ENCODE assay signal across 8 cellular contexts in the genomic region with DNA sequence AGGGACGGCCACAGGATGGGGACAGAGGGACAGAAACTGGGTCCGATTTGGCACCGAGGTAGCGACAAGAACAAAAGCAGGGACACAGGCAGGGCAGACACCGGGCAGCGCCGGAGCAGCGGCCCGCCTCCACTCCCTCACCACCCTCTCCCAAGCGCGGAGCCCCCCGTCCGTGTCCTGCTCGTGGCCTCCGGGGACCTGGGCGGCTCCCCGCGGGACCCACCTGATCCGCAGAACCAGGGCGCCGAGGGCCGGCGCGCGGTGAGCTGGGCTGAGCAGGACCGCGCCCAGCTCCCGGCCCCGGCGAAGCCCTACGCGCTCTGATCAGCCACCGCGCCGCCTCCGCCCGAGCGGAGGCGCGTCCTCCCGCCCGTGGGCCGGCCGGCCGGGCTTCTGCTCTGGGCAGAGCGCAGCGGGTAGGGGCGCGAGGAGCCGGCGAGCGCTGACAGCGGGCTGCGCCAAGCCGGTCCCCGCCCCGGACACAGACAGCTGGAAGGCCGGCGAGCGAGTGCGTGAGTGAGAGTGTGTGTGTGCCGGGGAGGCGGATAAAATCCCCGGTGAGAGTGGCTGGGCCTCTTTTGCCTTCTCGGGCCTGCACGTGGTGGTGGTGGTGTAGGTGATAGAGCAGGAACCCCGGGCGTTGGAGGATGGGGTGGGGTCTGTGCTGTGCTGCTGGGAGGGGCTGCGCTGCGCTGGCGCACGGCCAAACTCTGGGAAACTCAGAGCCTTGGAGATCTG. TPM values are rescaled to one million over a fixed set of nuclear protein-coding genes. Genes with fewer than 3 reads are reported as not detected.
A peak's percentile ranks its signal among the peaks of the same experiment; 100 is the strongest.
DNase-seq lines count a peak whose midpoint lies in the region; ATAC-seq and TF ChIP-seq lines count a peak whose summit lies in the region.

A gene (minus strand): TSS at position 418 of the 738 bp plus-strand sequence. CDS start 31,922 bp downstream, outside the sequence.

- TF ChIP-seq CTCF in MCF 10A (IDR thresholded peaks at IDR 0.05; ENCODE audit: unreplicated experiment) (no peak), retinal pigment epithelial cell (conservative IDR thresholded peaks at IDR 0.05; ENCODE audit: low read depth, low read length) (no peak)

- peak within 1 kb of the TSS; percentile 30 for H3K4me3 ChIP-seq in iPS-11a (ENCODE audit: low read depth, low read length)
- H3K4me3 ChIP-seq in retinal pigment epithelial cell (ENCODE audit: low read length), result peak within 1 kb of the TSS; percentile 29

- H3K36me3 Mint-ChIP-seq in activated naive CD4-positive, alpha-beta T cell treated with anti-CD3 and anti-CD28 coated beads for 36 hours (ENCODE audit: low read depth), result no peaks in the 10 kb centered on the region
- peaks cover 5% of the 10 kb centered on the region for H3K36me3 Mint-ChIP-seq in MCF 10A (ENCODE audit: insufficient read depth, unreplicated experiment)

- DNase-seq in activated naive CD4-positive, alpha-beta T cell treated with anti-CD3 and anti-CD28 coated beads for 36 hours, result peak; percentile 22
- no peak for DNase-seq in activated naive CD4-positive, alpha-beta T cell (lab: John Stamatoyannopoulos, UW)
- DNase-seq in NCI-H510A treated with DMSO at 0.1 percent for 48 hours (lab: John Stamatoyannopoulos, UW), result peak; percentile 61
- peak; percentile 37 for DNase-seq in MCF 10A (ENCODE audit: unreplicated experiment)
- DNase-seq in retinal pigment epithelial cell (ENCODE audit: low read depth), result no peak

- BruUV-seq in MCF 10A (replicated peaks; lab: Mats Ljungman, UMichigan), result no TSS peak

- CTCF ChIA-PET in activated naive CD4-positive, alpha-beta T cell treated with anti-CD3 and anti-CD28 coated beads for 36 hours (lab: Charles Lee), result interaction anchor here (0.7 to 2.0 kb wide), 2 partner anchors 104 to 180 kb away, joined by 3 to 8 read pairs; no protein-coding TSS in a partner anchor
- CTCF ChIA-PET in MCF 10A (lab: Yijun Ruan, JAX), result interaction anchor here (0.6 to 1.7 kb wide), 5 partner anchors 15 to 788 kb away, joined by 3 to 5 read pairs (median 3); no protein-coding TSS in a partner anchor

- POLR2A ChIA-PET in MCF 10A (lab: Yijun Ruan, JAX), result interaction anchor here (0.6 to 0.9 kb wide), 2 partner anchors 17 to 110 kb away, joined by 3 to 4 read pairs; no protein-coding TSS in a partner anchor

- peak within 1 kb of the TSS; percentile 60 for H3K4me3 Mint-ChIP-seq in activated naive CD4-positive, alpha-beta T cell treated with anti-CD3 and anti-CD28 coated beads for 36 hours
- H3K4me3 Mint-ChIP-seq in MCF 10A (ENCODE audit: unreplicated experiment), result peak within 1 kb of the TSS; percentile 73

- H3K9me3 Mint-ChIP-seq in activated naive CD4-positive, alpha-beta T cell treated with anti-CD3 and anti-CD28 coated beads for 36 hours, result peaks cover 4% of the 10 kb centered on the region
- H3K9me3 Mint-ChIP-seq in MCF 10A (ENCODE audit: unreplicated experiment), result peaks cover 11% of the 10 kb centered on the region

- intact Hi-C loops in activated naive CD4-positive, alpha-beta T cell treated with anti-CD3 and anti-CD28 coated beads for 36 hours (cut with micrococcal nuclease), result loop anchor here (10.0 kb wide), 2 partner anchors 55 to 175 kb away; no protein-coding TSS in a partner anchor
- intact Hi-C loops in MCF 10A (cut with micrococcal nuclease), result loop anchor here (2.0 kb wide), 1 partner anchor 37 kb away; no protein-coding TSS in a partner anchor

- ATAC-seq in activated CD4-positive, CD25-positive, alpha-beta regulatory T cell treated with anti-CD3 and anti-CD28 coated beads, Interleukin-2, amount 50 U/mL, for 24 hours, result no peak
- ATAC-seq in GM18909 (IDR thresholded peaks at IDR 0.05; ENCODE audit: poor library complexity, unreplicated experiment), result no peak

- peaks cover 19% of the 10 kb centered on the region for H3K4me1 Mint-ChIP-seq in activated naive CD4-positive, alpha-beta T cell treated with anti-CD3 and anti-CD28 coated beads for 36 hours (ENCODE audit: low read depth)
- peaks cover 18% of the 10 kb centered on the region for H3K4me1 Mint-ChIP-seq in MCF 10A (ENCODE audit: insufficient read depth, unreplicated experiment)

- H3K27ac Mint-ChIP-seq in activated naive CD4-positive, alpha-beta T cell treated with anti-CD3 and anti-CD28 coated beads for 36 hours, result no peak within 1 kb of the TSS
- no peak within 1 kb of the TSS for H3K27ac Mint-ChIP-seq in MCF 10A (ENCODE audit: low read depth, unreplicated experiment)

- H3K27me3 Mint-ChIP-seq in activated naive CD4-positive, alpha-beta T cell treated with anti-CD3 and anti-CD28 coated beads for 36 hours (ENCODE audit: low read depth), result peaks cover 51% of the 10 kb centered on the region
- H3K27me3 Mint-ChIP-seq in MCF 10A (ENCODE audit: insufficient read depth, unreplicated experiment), result peaks cover 22% of the 10 kb centered on the region

RNA-seq across cellular contexts. Expression of the gene that starts here (rescaled TPM):
- total RNA-seq in activated naive CD4-positive, alpha-beta T cell treated with anti-CD3 and anti-CD28 coated beads for 36 hours, result not detected
- total RNA-seq in MCF 10A (2022), result not detected in 2 replicates

Comparison
In these comparisons a context has a peak if more than half of its experiments do, and no peak if none do; other contexts are left out.
1. Peak in DNase-seq in activated naive CD4-positive, alpha-beta T cell treated with anti-CD3 and anti-CD28 coated beads for 36 hours; RNA of the gene not detected or under 1 TPM.
2. Peak in DNase-seq in MCF 10A; RNA of the gene not detected or under 1 TPM.